ENCODE assay signal across 21 cellular contexts in genomic region chr10:103417601-103418000, GRCh38. TPM values are rescaled to one million over a fixed set of nuclear protein-coding genes. Genes with fewer than 3 reads are reported as not detected.
DNase-seq lines count a peak whose midpoint lies in the region; ATAC-seq and TF ChIP-seq lines count a peak whose summit lies in the region.
"Had no signal": no experiment of that assay in that cellular context is flagged by ENCODE, and none has a peak within 500 bp of the region (broad histone marks: within the 10 kb centered on the region; RNA-seq: fewer than 3 reads in every experiment).

No MANE protein-coding gene starts in this region.

- no peak overlapping the region for H3K27ac ChIP-seq in DND-41 (ENCODE audit: low read length)
- H3K27ac ChIP-seq: A549; BLaER1 treated with 17β-estradiol and CSF1 and Interleukin-3, amounts not matched to agents 10 nM and 100 nM had no signal

- intact Hi-C loops in activated CD8-positive, alpha-beta T cell treated with anti-CD3 and anti-CD28 coated beads for 36 hours (cut with micrococcal nuclease) = no loop called here

- peaks cover 9% of the 10 kb centered on the region for H4K20me1 ChIP-seq in DND-41 (ENCODE audit: insufficient read depth, low read length)

- no peaks in the 10 kb centered on the region for H3K79me2 ChIP-seq in DND-41 (ENCODE audit: insufficient read depth, low read length)

- H3K27me3 ChIP-seq in DND-41 (ENCODE audit: insufficient read depth, low read length, poor library complexity) = no peaks in the 10 kb centered on the region
- H3K27me3 ChIP-seq: BE2C; BLaER1 treated with 17β-estradiol and CSF1 and Interleukin-3, amounts not matched to agents 10 nM and 100 nM had no signal

- peak overlapping the region; percentile 14 for H3K27ac Mint-ChIP-seq in activated CD8-positive, alpha-beta T cell treated with anti-CD3 and anti-CD28 coated beads, Interleukin-2, amount 10 ng/mL, durations not matched to agents 7 days and 5 days
- H3K27ac Mint-ChIP-seq in activated CD8-positive, alpha-beta T cell treated with anti-CD3 and anti-CD28 coated beads for 36 hours = no peak overlapping the region
- peak overlapping the region; percentile 52 for H3K27ac Mint-ChIP-seq in activated T-helper 17 cell treated with anti-CD3 and anti-CD28 coated beads, Interleukin-2, amount 50 U/mL, for 72 hours
- H3K27ac Mint-ChIP-seq: CD4-positive, alpha-beta T cell; GM23338; HFFc6 had no signal

- DNase-seq in activated CD8-positive, alpha-beta T cell treated with anti-CD3 and anti-CD28 coated beads, Interleukin-2, amount 10 ng/mL, durations not matched to agents 7 days and 5 days = no peak
- DNase-seq in activated CD8-positive, alpha-beta T cell treated with anti-CD3 and anti-CD28 coated beads for 36 hours = no peak
- no peak for DNase-seq in DND-41
- DNase-seq in cerebellum (ENCODE audit: low spot score) = peak; percentile 78
- DNase-seq in stimulated activated CD4-positive, alpha-beta T cell treated with anti-CD3 and anti-CD28 coated beads, Interleukin-12 subunit alpha, Interleukin-12 subunit beta, amount 100 ng/mL, for 4 hours = no peak
- DNase-seq in NCI-H69 (lab: John Stamatoyannopoulos, UW) = no peak
- DNase-seq: 8988T, BE2C, DMS 273 treated with DMSO at 0.1 percent for 48 hours, HFFc6 had no signal

- no peak overlapping the region for H2AFZ ChIP-seq in DND-41 (ENCODE audit: low read depth, low read length)
- H2AFZ ChIP-seq: GM23338 had no signal

- no peak overlapping the region for H3K4me3 ChIP-seq in DND-41 (ENCODE audit: low read depth in 1 of 2, low read length in 2 of 2)
- H3K4me3 ChIP-seq: A549; BLaER1 treated with 17β-estradiol and CSF1 and Interleukin-3, amounts not matched to agents 10 nM and 100 nM; GM23338; HAP-1 had no signal

- ATAC-seq in activated CD8-positive, alpha-beta T cell treated with anti-CD3 and anti-CD28 coated beads, Interleukin-2, amount 10 ng/mL, durations not matched to agents 7 days and 5 days = no peak
- no peak for ATAC-seq in activated CD8-positive, alpha-beta T cell treated with anti-CD3 and anti-CD28 coated beads for 36 hours
- ATAC-seq in DND-41 (ENCODE audit: insufficient read depth, low read depth) (0 out of 3 replicates have a peak, but pooled peaks have one; percentile 27), HG02884 (IDR thresholded peaks at IDR 0.05; ENCODE audit: unreplicated experiment) (no peak)
- ATAC-seq in activated T-helper 17 cell treated with anti-CD3 and anti-CD28 coated beads, Interleukin-2, amount 50 U/mL, for 72 hours (replicated peaks) = no peak

- no peak overlapping the region for H3K4me3 Mint-ChIP-seq in activated CD8-positive, alpha-beta T cell treated with anti-CD3 and anti-CD28 coated beads, Interleukin-2, amount 10 ng/mL, durations not matched to agents 7 days and 5 days
- H3K4me3 Mint-ChIP-seq in activated CD8-positive, alpha-beta T cell treated with anti-CD3 and anti-CD28 coated beads for 36 hours = no peak overlapping the region
- H3K4me3 Mint-ChIP-seq in activated T-helper 17 cell treated with anti-CD3 and anti-CD28 coated beads, Interleukin-2, amount 50 U/mL, for 72 hours = no peak overlapping the region
- H3K4me3 Mint-ChIP-seq: CD14-positive monocyte; CD4-positive, alpha-beta T cell; CD8-positive, alpha-beta memory T cell; GM23338; HFFc6 had no signal

- H3K9me3 ChIP-seq in DND-41 (ENCODE audit: insufficient read depth, low read length, severe bottlenecking) = no peaks in the 10 kb centered on the region
- H3K9me3 ChIP-seq: A549; BE2C; BLaER1 treated with 17β-estradiol and CSF1 and Interleukin-3, amounts not matched to agents 10 nM and 100 nM; HAP-1 had no signal

- TF ChIP-seq CTCF in activated CD8-positive, alpha-beta T cell treated with anti-CD3 and anti-CD28 coated beads for 36 hours (IDR thresholded peaks at IDR 0.05) = no peak
- no peak for TF ChIP-seq CTCF in DND-41 (IDR thresholded peaks at IDR 0.05; ENCODE audit: borderline replicate concordance, extremely low read depth, low read length, poor library complexity, severe bottlenecking)

- H3K4me1 Mint-ChIP-seq in activated CD8-positive, alpha-beta T cell treated with anti-CD3 and anti-CD28 coated beads, Interleukin-2, amount 10 ng/mL, durations not matched to agents 7 days and 5 days (ENCODE audit: low read depth) = peaks cover 11% of the 10 kb centered on the region
- H3K4me1 Mint-ChIP-seq in activated CD8-positive, alpha-beta T cell treated with anti-CD3 and anti-CD28 coated beads for 36 hours (ENCODE audit: low read depth) = no peaks in the 10 kb centered on the region
- no peaks in the 10 kb centered on the region for H3K4me1 Mint-ChIP-seq in activated T-helper 17 cell treated with anti-CD3 and anti-CD28 coated beads, Interleukin-2, amount 50 U/mL, for 72 hours
- H3K4me1 Mint-ChIP-seq: CD14-positive monocyte, GM23338 had no signal

- no peaks in the 10 kb centered on the region for H3K27me3 Mint-ChIP-seq in activated CD8-positive, alpha-beta T cell treated with anti-CD3 and anti-CD28 coated beads, Interleukin-2, amount 10 ng/mL, durations not matched to agents 7 days and 5 days (ENCODE audit: low read depth)
- no peaks in the 10 kb centered on the region for H3K27me3 Mint-ChIP-seq in activated CD8-positive, alpha-beta T cell treated with anti-CD3 and anti-CD28 coated beads for 36 hours
- H3K27me3 Mint-ChIP-seq in activated T-helper 17 cell treated with anti-CD3 and anti-CD28 coated beads, Interleukin-2, amount 50 U/mL, for 72 hours = no peaks in the 10 kb centered on the region
- H3K27me3 Mint-ChIP-seq: CD4-positive, alpha-beta T cell; CD8-positive, alpha-beta memory T cell had no signal

- H3K9me3 Mint-ChIP-seq in activated CD8-positive, alpha-beta T cell treated with anti-CD3 and anti-CD28 coated beads, Interleukin-2, amount 10 ng/mL, durations not matched to agents 7 days and 5 days (ENCODE audit: insufficient read depth) = no peaks in the 10 kb centered on the region
- no peaks in the 10 kb centered on the region for H3K9me3 Mint-ChIP-seq in activated CD8-positive, alpha-beta T cell treated with anti-CD3 and anti-CD28 coated beads for 36 hours
- H3K9me3 Mint-ChIP-seq in activated T-helper 17 cell treated with anti-CD3 and anti-CD28 coated beads, Interleukin-2, amount 50 U/mL, for 72 hours = no peaks in the 10 kb centered on the region
- H3K9me3 Mint-ChIP-seq: CD14-positive monocyte; CD4-positive, alpha-beta T cell; CD8-positive, alpha-beta memory T cell; GM23338; HFFc6 had no signal

- H3K9ac ChIP-seq in DND-41 (ENCODE audit: low read depth, low read length) = no peak overlapping the region

- POLR2A ChIA-PET in activated CD8-positive, alpha-beta T cell treated with anti-CD3 and anti-CD28 coated beads, Interleukin-2, amount 10 ng/mL, durations not matched to agents 7 days and 5 days (lab: Charles Lee) = no interaction called here
- POLR2A ChIA-PET in activated CD8-positive, alpha-beta T cell treated with anti-CD3 and anti-CD28 coated beads for 36 hours (lab: Charles Lee) = interaction anchor here (1.3 to 1.4 kb wide), 2 partner anchors 25 to 34 kb away, joined by 3 read pairs; no protein-coding TSS in a partner anchor

- H3K36me3 ChIP-seq in DND-41 (ENCODE audit: insufficient read depth, low read length) = peaks cover 94% of the 10 kb centered on the region

- peaks cover 77% of the 10 kb centered on the region for H3K36me3 Mint-ChIP-seq in activated CD8-positive, alpha-beta T cell treated with anti-CD3 and anti-CD28 coated beads, Interleukin-2, amount 10 ng/mL, durations not matched to agents 7 days and 5 days (ENCODE audit: low read depth)
- peaks cover 70% of the 10 kb centered on the region for H3K36me3 Mint-ChIP-seq in activated CD8-positive, alpha-beta T cell treated with anti-CD3 and anti-CD28 coated beads for 36 hours (ENCODE audit: low read depth)
- H3K36me3 Mint-ChIP-seq in activated T-helper 17 cell treated with anti-CD3 and anti-CD28 coated beads, Interleukin-2, amount 50 U/mL, for 72 hours (ENCODE audit: low read depth) = peaks cover 97% of the 10 kb centered on the region

- no peaks in the 10 kb centered on the region for H3K4me1 ChIP-seq in DND-41 (ENCODE audit: insufficient read depth, low read length)
- H3K4me1 ChIP-seq: A549; BE2C; BLaER1 treated with 17β-estradiol and CSF1 and Interleukin-3, amounts not matched to agents 10 nM and 100 nM; HAP-1 had no signal

- H3K4me2 ChIP-seq in DND-41 (ENCODE audit: insufficient read depth, low read length) = no peak overlapping the region
- H3K4me2 ChIP-seq: A549; BLaER1 treated with 17β-estradiol and CSF1 and Interleukin-3, amounts not matched to agents 10 nM and 100 nM; GM23338 had no signal

- CTCF ChIA-PET in activated CD8-positive, alpha-beta T cell treated with anti-CD3 and anti-CD28 coated beads, Interleukin-2, amount 10 ng/mL, durations not matched to agents 7 days and 5 days (lab: Charles Lee) = interaction anchor here (1.4 to 7.1 kb wide), 9 partner anchors 9 to 72 kb away, joined by 3 to 148 read pairs (median 27); partner anchors contain the start of gene CALHM2
- CTCF ChIA-PET in activated CD8-positive, alpha-beta T cell treated with anti-CD3 and anti-CD28 coated beads for 36 hours (lab: Charles Lee) = interaction anchor here (0.5 to 6.2 kb wide), 14 partner anchors 9 to 172 kb away, joined by 3 to 72 read pairs (median 4); no protein-coding TSS in a partner anchor

RNA-seq across cellular contexts. Expression of gene PDCD11, which starts 21.2 kb away (rescaled TPM):
- total RNA-seq in activated CD8-positive, alpha-beta T cell treated with anti-CD3 and anti-CD28 coated beads, Interleukin-2, amount 10 ng/mL, durations not matched to agents 7 days and 5 days = 10 to 100 TPM; 57.1 to 57.4 TPM
- 10 to 100 TPM; 63.7 to 68.8 TPM for total RNA-seq in activated CD8-positive, alpha-beta T cell treated with anti-CD3 and anti-CD28 coated beads for 36 hours
- total RNA-seq in activated T-helper 17 cell treated with anti-CD3 and anti-CD28 coated beads, Interleukin-2, amount 50 U/mL, for 72 hours = 10 to 100 TPM; 50.1 to 79.5 TPM
- 22.3 TPM for total RNA-seq in cerebellum

RNA-seq across cellular contexts. Expression of gene ATP5MK, which starts 21.3 kb away (rescaled TPM):
- 100 to 1,000 TPM; 360 to 363 TPM for total RNA-seq in activated CD8-positive, alpha-beta T cell treated with anti-CD3 and anti-CD28 coated beads, Interleukin-2, amount 10 ng/mL, durations not matched to agents 7 days and 5 days
- total RNA-seq in activated CD8-positive, alpha-beta T cell treated with anti-CD3 and anti-CD28 coated beads for 36 hours = 100 to 1,000 TPM; 404 to 425 TPM
- total RNA-seq in activated T-helper 17 cell treated with anti-CD3 and anti-CD28 coated beads, Interleukin-2, amount 50 U/mL, for 72 hours = 100 to 1,000 TPM; 290 to 425 TPM
- total RNA-seq in cerebellum = 88.2 TPM

RNA-seq across cellular contexts. Expression of gene CALHM2, which starts 34.6 kb away (rescaled TPM):
- 100 to 1,000 TPM; 131 to 135 TPM for total RNA-seq in activated CD8-positive, alpha-beta T cell treated with anti-CD3 and anti-CD28 coated beads, Interleukin-2, amount 10 ng/mL, durations not matched to agents 7 days and 5 days
- total RNA-seq in activated CD8-positive, alpha-beta T cell treated with anti-CD3 and anti-CD28 coated beads for 36 hours = 1 to 10 TPM; 7.6 to 9.5 TPM
- 10 to 100 TPM; 18.2 to 26.0 TPM for total RNA-seq in activated T-helper 17 cell treated with anti-CD3 and anti-CD28 coated beads, Interleukin-2, amount 50 U/mL, for 72 hours
- total RNA-seq in cerebellum = 4.9 TPM

RNA-seq across cellular contexts. Expression of gene CALHM1, which starts 41.1 kb away (rescaled TPM):
- total RNA-seq in activated CD8-positive, alpha-beta T cell treated with anti-CD3 and anti-CD28 coated beads, Interleukin-2, amount 10 ng/mL, durations not matched to agents 7 days and 5 days = 1 to 10 TPM; 1.8 TPM
- not detected for total RNA-seq in activated CD8-positive, alpha-beta T cell treated with anti-CD3 and anti-CD28 coated beads for 36 hours
- total RNA-seq in activated T-helper 17 cell treated with anti-CD3 and anti-CD28 coated beads, Interleukin-2, amount 50 U/mL, for 72 hours = under 1 TPM in 1 of 2 donors, not detected in 1; 0.11 TPM
- not detected for total RNA-seq in cerebellum
- total RNA-seq: CD4-positive, alpha-beta T cell; CD8-positive, alpha-beta memory T cell; Daoy; GM23338; H4; HFFc6 had no signal

RNA-seq across cellular contexts. Expression of gene TAF5, which starts 49.8 kb away (rescaled TPM):
- total RNA-seq in activated CD8-positive, alpha-beta T cell treated with anti-CD3 and anti-CD28 coated beads, Interleukin-2, amount 10 ng/mL, durations not matched to agents 7 days and 5 days = 10 to 100 TPM; 14.5 to 14.8 TPM
- 10 to 100 TPM; 11.1 to 13.0 TPM for total RNA-seq in activated CD8-positive, alpha-beta T cell treated with anti-CD3 and anti-CD28 coated beads for 36 hours
- total RNA-seq in activated T-helper 17 cell treated with anti-CD3 and anti-CD28 coated beads, Interleukin-2, amount 50 U/mL, for 72 hours = 10 to 100 TPM in 1 of 2 donors, 1 to 10 TPM in 1; 8.7 to 13.4 TPM
- 6.9 TPM for total RNA-seq in cerebellum

Comparison
In these comparisons a context has a peak if more than half of its experiments do, and no peak if none do; other contexts are left out.
1. RNA of gene CALHM2, which starts 34.6 kb away (total RNA-seq): 131 to 135 TPM in activated CD8-positive, alpha-beta T cell treated with anti-CD3 and anti-CD28 coated beads, Interleukin-2, amount 10 ng/mL, durations not matched to agents 7 days and 5 days; 18.2 to 26.0 TPM in activated T-helper 17 cell treated with anti-CD3 and anti-CD28 coated beads, Interleukin-2, amount 50 U/mL, for 72 hours, 7.6 to 9.5 TPM in activated CD8-positive, alpha-beta T cell treated with anti-CD3 and anti-CD28 coated beads for 36 hours and 4.9 TPM in cerebellum (single experiment); every median in the first group is over 4 times any median in the second.